ENCODE assay signal across 9 cellular contexts in the genomic region with DNA sequence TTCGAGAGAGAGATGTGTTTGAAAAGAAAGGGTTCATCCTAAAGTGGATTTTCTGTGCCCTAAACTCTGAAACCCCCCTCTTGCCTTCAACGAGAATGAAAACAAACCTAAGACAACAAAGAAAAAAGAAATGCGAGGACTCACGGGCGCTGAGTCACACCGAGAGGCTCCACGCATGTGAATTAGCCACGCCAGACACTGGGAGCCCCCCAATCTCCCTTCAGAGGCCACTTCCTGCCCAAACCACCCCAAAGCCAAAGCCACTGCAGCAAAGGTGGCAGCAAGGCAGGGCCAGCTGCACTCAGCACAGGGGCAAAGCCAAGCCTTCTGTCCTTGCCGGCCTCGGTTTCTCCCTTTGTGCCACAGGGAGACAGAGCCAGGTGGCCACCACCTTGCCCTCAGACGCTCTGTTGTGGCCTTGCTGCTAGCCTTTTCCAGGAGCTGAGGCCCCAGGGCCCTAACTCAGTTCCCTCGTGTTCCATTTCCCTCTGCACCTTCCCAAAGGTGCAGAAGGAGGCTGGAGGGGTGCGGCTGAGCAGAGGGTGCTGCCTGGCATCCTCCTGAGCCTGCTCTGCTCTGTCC.
DNase-seq lines count a peak whose midpoint lies in the region; ATAC-seq and TF ChIP-seq lines count a peak whose summit lies in the region.
"Had no signal": no experiment of that assay in that cellular context is flagged by ENCODE, and none has a peak within 500 bp of the region (broad histone marks: within the 10 kb centered on the region; RNA-seq: fewer than 3 reads in every experiment).

No MANE protein-coding gene starts in this region.

- peak overlapping the region; percentile 64 for H3K27ac Mint-ChIP-seq in activated CD4-positive, alpha-beta T cell treated with anti-CD3 and anti-CD28 coated beads, Interleukin-2, amount 10 ng/mL, durations not matched to agents 24 days and 14 days
- H3K27ac Mint-ChIP-seq in endodermal cell = peak overlapping the region; percentile 89

- DNase-seq in activated CD4-positive, alpha-beta T cell treated with anti-CD3 and anti-CD28 coated beads, Interleukin-2, amount 10 ng/mL, durations not matched to agents 24 days and 14 days = peak; percentile 85
- DNase-seq in endodermal cell = no peak
- DNase-seq in stimulated activated CD8-positive, alpha-beta memory T cell treated with anti-CD3 and anti-CD28 coated beads, Interleukin-15, amount 100 ng/mL, for 1 hour (ENCODE audit: low read depth) = peak; percentile 41
- DNase-seq in Karpas-422 = no peak
- DNase-seq in OCI-LY7 (ENCODE audit: low spot score) = no peak

- no peaks in the 10 kb centered on the region for H3K4me1 ChIP-seq in endodermal cell (ENCODE audit: control insufficient read depth, insufficient read depth, low read length)
- peaks cover 0 to 95% (median 34%) of the 10 kb centered on the region in 3 donors for H3K4me1 ChIP-seq in gastroesophageal sphincter
- peaks cover 20% of the 10 kb centered on the region for H3K4me1 ChIP-seq in Karpas-422 (ENCODE audit: low read length)
- H3K4me1 ChIP-seq in OCI-LY7 (ENCODE audit: insufficient read depth, low read length, poor library complexity, severe bottlenecking) = peaks cover 25% of the 10 kb centered on the region

- no peak for TF ChIP-seq POLR2A in gastroesophageal sphincter (IDR thresholded peaks at IDR 0.05)

- H3K79me2 ChIP-seq in Karpas-422 (ENCODE audit: low read length) (peaks cover 100% of the 10 kb centered on the region), OCI-LY7 (ENCODE audit: insufficient read depth, low read depth, low read length) (peaks cover 22% of the 10 kb centered on the region; the same call in 1 of the 2 replicates)

- no peak overlapping the region for H3K4me2 ChIP-seq in Karpas-422 (ENCODE audit: low read depth, low read length, poor library complexity, severe bottlenecking)
- no peak overlapping the region for H3K4me2 ChIP-seq in OCI-LY7 (ENCODE audit: low read length)

- H4K20me1 ChIP-seq in Karpas-422 (ENCODE audit: insufficient read depth, low read depth, low read length) (peaks cover 23% of the 10 kb centered on the region), OCI-LY7 (ENCODE audit: insufficient read depth, low read length) (no peaks in the 10 kb centered on the region)

- peaks cover 20% of the 10 kb centered on the region for H3K36me3 Mint-ChIP-seq in activated CD4-positive, alpha-beta T cell treated with anti-CD3 and anti-CD28 coated beads, Interleukin-2, amount 10 ng/mL, durations not matched to agents 24 days and 14 days (ENCODE audit: low read depth)
- no peaks in the 10 kb centered on the region for H3K36me3 Mint-ChIP-seq in endodermal cell (ENCODE audit: low read depth)

- ATAC-seq in GM19463 (IDR thresholded peaks at IDR 0.05; ENCODE audit: unreplicated experiment) = peak; percentile 41
- no peak for ATAC-seq in gastroesophageal sphincter
- ATAC-seq in GM19035 (IDR thresholded peaks at IDR 0.05; ENCODE audit: unreplicated experiment) = no peak

- H3K27ac ChIP-seq in endodermal cell (ENCODE audit: low read depth, low read length) (no peak overlapping the region), gastroesophageal sphincter (peak overlapping the region in 2 of 4 donors; percentile 7 to 72), Karpas-422 (ENCODE audit: low read length) (no peak overlapping the region), OCI-LY7 (ENCODE audit: low read depth, low read length, poor library complexity, severe bottlenecking) (no peak overlapping the region)
- H3K27ac ChIP-seq: SJSA1 had no signal

- no TSS peak for BruUV-seq in OCI-LY7 (replicated peaks; lab: Mats Ljungman, UMichigan)

- no peaks in the 10 kb centered on the region for H3K27me3 ChIP-seq in endodermal cell (ENCODE audit: control insufficient read depth, insufficient read depth, low read length, poor library complexity, severe bottlenecking)
- no peaks in the 10 kb centered on the region for H3K27me3 ChIP-seq in gastroesophageal sphincter
- no peaks in the 10 kb centered on the region for H3K27me3 ChIP-seq in Karpas-422 (ENCODE audit: low read length)
- H3K27me3 ChIP-seq: SJSA1 had no signal

- H3K36me3 ChIP-seq in endodermal cell (ENCODE audit: control insufficient read depth, insufficient read depth, low read length) (peaks cover 3% of the 10 kb centered on the region), gastroesophageal sphincter (peaks cover 0 to 9% of the 10 kb centered on the region in 2 donors), Karpas-422 (ENCODE audit: insufficient read depth, low read length) (peaks cover 7% of the 10 kb centered on the region; the same call in 1 of the 2 replicates), OCI-LY7 (ENCODE audit: insufficient read depth, low read length) (peaks cover 64% of the 10 kb centered on the region; the same call in 1 of the 2 replicates)
- H3K36me3 ChIP-seq: SJSA1 had no signal

- no peaks in the 10 kb centered on the region for H3K27me3 Mint-ChIP-seq in activated CD4-positive, alpha-beta T cell treated with anti-CD3 and anti-CD28 coated beads, Interleukin-2, amount 10 ng/mL, durations not matched to agents 24 days and 14 days
- H3K27me3 Mint-ChIP-seq in endodermal cell (ENCODE audit: insufficient read depth) = no peaks in the 10 kb centered on the region

- POLR2A ChIA-PET in OCI-LY7 (lab: Charles Lee) = interaction anchor here (0.5 kb wide), 1 partner anchor 10 kb away, joined by 3 read pairs; no protein-coding TSS in a partner anchor

- TF ChIP-seq CTCF in endodermal cell (conservative IDR thresholded peaks at IDR 0.05) = no peak
- no peak for TF ChIP-seq CTCF in gastroesophageal sphincter (IDR thresholded peaks at IDR 0.05)
- TF ChIP-seq CTCF in OCI-LY7 (conservative IDR thresholded peaks at IDR 0.05; ENCODE audit: low read length) = no peak

- H2AFZ ChIP-seq in Karpas-422 (ENCODE audit: low read length) (no peak overlapping the region), OCI-LY7 (ENCODE audit: low read length) (no peak overlapping the region)

- 92 to 98% methylated on average over 6 to 13 of the region's 13 CpGs for whole genome bisulfite sequencing in endodermal cell (ENCODE audit: insufficient coverage in 1 of 2, insufficient read length in 1 of 2), 2 experiments
- 87 to 95% methylated on average over 3 to 7 of the region's 13 CpGs for WGBS in gastroesophageal sphincter (ENCODE audit: low coverage in 1 of 2), 2 donors

- intact Hi-C loops in activated CD4-positive, alpha-beta T cell treated with anti-CD3 and anti-CD28 coated beads, Interleukin-2, amount 10 ng/mL, durations not matched to agents 24 days and 14 days (cut with micrococcal nuclease) = no loop called here
- intact Hi-C loops in OCI-LY7 (cut with micrococcal nuclease; ENCODE audit: unreplicated experiment) = no loop called here

- no peaks in the 10 kb centered on the region for H3K9me3 Mint-ChIP-seq in activated CD4-positive, alpha-beta T cell treated with anti-CD3 and anti-CD28 coated beads, Interleukin-2, amount 10 ng/mL, durations not matched to agents 24 days and 14 days
- no peaks in the 10 kb centered on the region for H3K9me3 Mint-ChIP-seq in endodermal cell

- H3K9me3 ChIP-seq in endodermal cell (ENCODE audit: control insufficient read depth, low read length) = no peaks in the 10 kb centered on the region
- no peaks in the 10 kb centered on the region for H3K9me3 ChIP-seq in gastroesophageal sphincter
- H3K9me3 ChIP-seq in Karpas-422 (ENCODE audit: low read length) = no peaks in the 10 kb centered on the region
- no peaks in the 10 kb centered on the region for H3K9me3 ChIP-seq in OCI-LY7 (ENCODE audit: low read length)
- H3K9me3 ChIP-seq: SJSA1 had no signal

- peak overlapping the region; percentile 75 for H3K4me3 Mint-ChIP-seq in activated CD4-positive, alpha-beta T cell treated with anti-CD3 and anti-CD28 coated beads, Interleukin-2, amount 10 ng/mL, durations not matched to agents 24 days and 14 days
- no peak overlapping the region for H3K4me3 Mint-ChIP-seq in endodermal cell

- no peak overlapping the region for H3K9ac ChIP-seq in endodermal cell (ENCODE audit: extremely low read depth, low read length, poor library complexity, severe bottlenecking)
- H3K9ac ChIP-seq in Karpas-422 (ENCODE audit: low read length) = no peak overlapping the region

- H3K4me1 Mint-ChIP-seq in activated CD4-positive, alpha-beta T cell treated with anti-CD3 and anti-CD28 coated beads, Interleukin-2, amount 10 ng/mL, durations not matched to agents 24 days and 14 days = peaks cover 70% of the 10 kb centered on the region
- H3K4me1 Mint-ChIP-seq in endodermal cell = peaks cover 14% of the 10 kb centered on the region

- H3K4me3 ChIP-seq in endodermal cell (ENCODE audit: low read length) = no peak overlapping the region
- H3K4me3 ChIP-seq in gastroesophageal sphincter = no peak overlapping the region
- H3K4me3 ChIP-seq in Karpas-422 (ENCODE audit: low read length) = no peak overlapping the region
- no peak overlapping the region for H3K4me3 ChIP-seq in OCI-LY7 (ENCODE audit: low read depth, low read length, poor library complexity, severe bottlenecking)
- H3K4me3 ChIP-seq: SJSA1 had no signal

- CTCF ChIA-PET in OCI-LY7 (lab: Charles Lee; ENCODE audit: unreplicated experiment) = interaction anchor here (0.6 kb wide), 1 partner anchor 209 kb away, joined by 3 read pairs; no protein-coding TSS in a partner anchor

- no peaks in the 10 kb centered on the region for H3K9me2 ChIP-seq in Karpas-422 (replicated peaks; ENCODE audit: insufficient read depth, low read length)
- no peaks in the 10 kb centered on the region for H3K9me2 ChIP-seq in OCI-LY7 (ENCODE audit: insufficient read depth, low read length)

- no peak for TF ChIP-seq EP300 in gastroesophageal sphincter (IDR thresholded peaks at IDR 0.05)

Comparison
In these comparisons a context has a peak if more than half of its experiments do, and no peak if none do; other contexts are left out.
1. DNase-seq: peak in activated CD4-positive, alpha-beta T cell treated with anti-CD3 and anti-CD28 coated beads, Interleukin-2, amount 10 ng/mL, durations not matched to agents 24 days and 14 days (single experiment) and stimulated activated CD8-positive, alpha-beta memory T cell treated with anti-CD3 and anti-CD28 coated beads, Interleukin-15, amount 100 ng/mL, for 1 hour (single experiment); none in endodermal cell (single experiment), Karpas-422 (single experiment) and OCI-LY7 (single experiment).